8 cellular contexts compared by ENCODE assay signal in the genomic region with DNA sequence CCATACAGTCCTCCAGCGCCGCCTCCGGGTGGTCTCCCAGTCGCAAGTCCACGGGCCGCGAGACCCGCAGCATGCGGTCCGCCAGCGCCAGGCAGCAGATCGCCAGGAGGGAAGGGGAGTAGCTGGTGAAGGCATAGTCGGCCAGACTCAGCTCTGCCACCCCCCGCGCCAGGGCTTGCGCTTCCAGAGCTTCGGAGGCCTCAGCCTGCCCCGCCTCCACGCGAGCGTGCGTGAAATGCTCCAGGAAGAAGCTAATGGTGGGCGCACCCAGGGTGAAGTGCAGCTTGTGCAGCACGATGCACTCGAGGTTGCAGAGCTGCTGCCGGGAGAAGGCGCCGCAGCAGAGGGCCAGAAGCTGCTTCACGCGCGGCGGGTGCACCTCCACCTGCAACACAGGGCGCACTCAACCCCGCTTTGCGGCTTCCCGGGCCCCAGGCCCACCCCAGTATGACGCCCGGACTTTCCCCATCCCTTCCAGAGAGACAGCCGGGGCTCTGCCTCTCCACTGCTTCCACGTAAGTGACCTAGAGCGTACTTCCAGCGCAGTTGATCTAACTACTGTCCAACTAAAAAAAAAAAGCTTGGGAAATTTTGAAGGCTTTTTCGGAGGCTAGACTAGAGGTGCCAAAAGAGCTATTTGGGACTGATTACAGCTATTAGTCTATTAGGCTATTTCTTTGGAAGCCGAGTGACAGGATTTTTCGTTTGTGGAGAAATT. TPM values are rescaled to one million over a fixed set of nuclear protein-coding genes. Genes with fewer than 3 reads are reported as not detected.
DNase-seq lines count a peak whose midpoint lies in the region; ATAC-seq and TF ChIP-seq lines count a peak whose summit lies in the region.

No MANE protein-coding gene starts in this region.

- no peak overlapping the region for H3K18ac ChIP-seq in mesendoderm (ENCODE audit: low read length)

- H3K9ac ChIP-seq in mesendoderm (ENCODE audit: low read length) = no peak overlapping the region

- TF ChIP-seq POLR2A in NB4 (IDR thresholded peaks at IDR 0.05; ENCODE audit: extremely low read depth, insufficient read length) (no peak), vagina (IDR thresholded peaks at IDR 0.05) (no peak), uterus (IDR thresholded peaks at IDR 0.05) (no peak)

- no peak overlapping the region for H2BK15ac ChIP-seq in mesendoderm (replicated peaks; ENCODE audit: low read depth)

- no peak overlapping the region for H2AK5ac ChIP-seq in mesendoderm (ENCODE audit: low read length)

- TF ChIP-seq CTCF in NB4 (IDR thresholded peaks at IDR 0.05; ENCODE audit: low read depth, low read length) (no peak), vagina (IDR thresholded peaks at IDR 0.05) (no peak), uterus (IDR thresholded peaks at IDR 0.05) (no peak)

- H3K23ac ChIP-seq in mesendoderm (ENCODE audit: low read length) = no peak overlapping the region

- no peaks in the 10 kb centered on the region for H3K79me2 ChIP-seq in mesendoderm (ENCODE audit: control insufficient read depth, insufficient read depth, low read length)

- H4K8ac ChIP-seq in mesendoderm (ENCODE audit: low read depth, low read length) = no peak overlapping the region

- peaks cover 4% of the 10 kb centered on the region for H3K4me1 ChIP-seq in mesendoderm (ENCODE audit: control insufficient read depth, low read depth, low read length)
- H3K4me1 ChIP-seq in vagina = peaks cover 55% of the 10 kb centered on the region
- peaks cover 0 to 42% of the 10 kb centered on the region in 2 donors for H3K4me1 ChIP-seq in uterus

- no peak overlapping the region for H2BK120ac ChIP-seq in mesendoderm (ENCODE audit: low read depth, low read length)

- H4K5ac ChIP-seq in mesendoderm (ENCODE audit: low read length) = no peak overlapping the region

- no CpG with 5 or more reads among the region's 45 CpGs for WGBS in mesendoderm (ENCODE audit: extremely low coverage, insufficient coverage, low lambda C conversion rate)

- no peak for ATAC-seq in GM21526 (IDR thresholded peaks at IDR 0.05; ENCODE audit: low FRiP score, unreplicated experiment)

- no peak overlapping the region for H2BK5ac ChIP-seq in mesendoderm (ENCODE audit: low read length)

- H3K27me3 ChIP-seq in mesendoderm (ENCODE audit: insufficient read depth, low read length, poor library complexity) (peaks cover 69% of the 10 kb centered on the region), vagina (peaks cover 28% of the 10 kb centered on the region), uterus (peaks cover 20 to 66% of the 10 kb centered on the region in 2 donors)

- H3K27ac ChIP-seq in mesendoderm (ENCODE audit: low read depth, low read length) (no peak overlapping the region), vagina (no peak overlapping the region), uterus (no peak overlapping the region)

- no peak overlapping the region for H3K56ac ChIP-seq in mesendoderm (ENCODE audit: low read length)

- H3K4me3 ChIP-seq in NB4 (ENCODE audit: low read depth, low read length) (peak overlapping the region; percentile 48), mesendoderm (ENCODE audit: low read length) (no peak overlapping the region), vagina (peak overlapping the region; percentile 58), uterus (peak overlapping the region in 1 of 2 donors; percentile 55)

- DNase-seq in DMS53 treated with DMSO at 0.1 percent for 48 hours (lab: John Stamatoyannopoulos, UW; ENCODE audit: unreplicated experiment) = peak; percentile 17
- DNase-seq in NB4 (ENCODE audit: low read depth) = peak; percentile 65
- DNase-seq in astrocyte of the hippocampus (ENCODE audit: low read depth, low spot score) = peak; percentile 48
- DNase-seq in mesendoderm = peak; percentile 30
- DNase-seq in vagina (ENCODE audit: extremely low spot score in 2 of 2) = no peak
- no peak for DNase-seq in globus pallidus (ENCODE audit: low spot score)
- DNase-seq in uterus = no peak

- intact Hi-C loops in vagina (cut with DNase I) = no loop called here
- intact Hi-C loops in uterus (cut with DNase I; ENCODE audit: low total_unique reads) = no loop called here

- no peaks in the 10 kb centered on the region for H3K36me3 ChIP-seq in mesendoderm (ENCODE audit: control insufficient read depth, insufficient read depth, low read length)
- H3K36me3 ChIP-seq in vagina = no peaks in the 10 kb centered on the region
- H3K36me3 ChIP-seq in uterus = no peaks in the 10 kb centered on the region

- H3K79me1 ChIP-seq in mesendoderm (ENCODE audit: low read length) = no peaks in the 10 kb centered on the region

- H3K4ac ChIP-seq in mesendoderm (ENCODE audit: low read depth, low read length) = no peak overlapping the region

- peak overlapping the region; percentile 85 for H3K4me2 ChIP-seq in mesendoderm (ENCODE audit: low read length)

- H3K9me3 ChIP-seq in vagina = no peaks in the 10 kb centered on the region
- no peaks in the 10 kb centered on the region for H3K9me3 ChIP-seq in uterus

RNA-seq across cellular contexts. Expression of gene CCNO, which starts 1.8 kb away (rescaled TPM):
- polyA plus RNA-seq in mesendoderm (2013, experiment 1 of 2) = 0.21 TPM
- polyA plus RNA-seq in mesendoderm (2013, experiment 2 of 2) = 0.14 TPM
- total RNA-seq in vagina (not detected), uterus (under 1 TPM in 2 of 4 donors, not detected in 2; 0.48 to 0.67 TPM)

RNA-seq across cellular contexts. Expression of gene MCIDAS, which starts 4.5 kb away (rescaled TPM):
- polyA plus RNA-seq in mesendoderm (2013, experiment 1 of 2) = 0.07 TPM
- polyA plus RNA-seq in mesendoderm (2013, experiment 2 of 2) = 0.03 TPM
- total RNA-seq in vagina (not detected), uterus (under 1 TPM in 1 of 4 donors, not detected in 3; 0.14 TPM)

RNA-seq across cellular contexts. Expression of gene CDC20B, which starts 58.7 kb away (rescaled TPM):
- 0.08 TPM for polyA plus RNA-seq in mesendoderm (2013, experiment 1 of 2)
- 0.07 TPM for polyA plus RNA-seq in mesendoderm (2013, experiment 2 of 2)
- not detected for total RNA-seq in vagina
- total RNA-seq in uterus = under 1 TPM in 1 of 4 donors, not detected in 3; 0.35 TPM

Comparison
In these comparisons a context has a peak if more than half of its experiments do, and no peak if none do; other contexts are left out.
1. DNase-seq: peak in DMS53 treated with DMSO at 0.1 percent for 48 hours (single experiment), NB4 (single experiment), astrocyte of the hippocampus (single experiment) and mesendoderm (single experiment); none in vagina (0 of 2), globus pallidus (single experiment) and uterus (0 of 2).